Comparison of ENCODE assay signal across 11 cellular contexts in the genomic region with DNA sequence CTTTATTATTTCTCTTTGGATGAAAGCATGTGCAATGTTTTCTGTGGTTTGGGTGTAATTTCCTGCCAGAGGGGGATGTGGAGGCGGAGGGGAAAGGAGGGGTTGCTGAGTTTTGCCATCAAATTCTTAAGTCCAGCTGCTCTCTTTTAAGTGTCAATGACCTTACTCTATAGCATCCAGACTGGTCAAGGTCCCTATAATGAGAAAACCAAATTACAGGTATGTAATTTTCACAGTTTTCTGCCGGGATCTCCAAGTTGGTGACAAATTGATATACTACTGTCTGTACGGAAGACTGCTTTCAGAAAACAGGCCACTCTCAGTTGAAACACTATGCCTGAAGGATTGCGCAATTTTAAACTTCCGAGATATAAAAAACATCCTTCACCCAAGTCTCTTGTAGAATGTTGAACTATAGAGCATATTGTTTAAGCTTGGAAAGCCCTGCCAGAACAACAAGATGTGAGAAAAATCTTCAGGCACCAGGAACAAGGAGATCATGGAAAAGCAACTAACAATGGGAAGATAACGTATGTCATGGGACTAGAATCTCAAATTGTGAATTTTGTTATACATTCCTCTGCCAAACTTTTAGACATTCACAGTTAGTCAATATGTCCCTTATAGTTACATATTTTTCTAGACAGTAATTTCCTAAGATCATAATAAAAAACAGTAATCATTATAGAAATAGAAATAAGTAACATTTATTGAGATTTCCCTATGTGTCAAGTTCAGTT.
DNase-seq lines count a peak whose midpoint lies in the region; ATAC-seq and TF ChIP-seq lines count a peak whose summit lies in the region.
"Had no signal": no experiment of that assay in that cellular context is flagged by ENCODE, and none has a peak within 500 bp of the region (broad histone marks: within the 10 kb centered on the region; RNA-seq: fewer than 3 reads in every experiment).

No MANE protein-coding gene starts in this region.

- ATAC-seq in activated CD8-positive, alpha-beta memory T cell treated with anti-CD3 and anti-CD28 coated beads, Interleukin-2, amount 10 ng/mL, durations not matched to agents 7 days and 5 days: peak; percentile 68
- peak; percentile 79 for ATAC-seq in stimulated activated effector memory CD8-positive, alpha-beta T cell treated with anti-CD3 and anti-CD28 coated beads, Interleukin-12 subunit alpha, Interleukin-12 subunit beta, amount 100 ng/mL, for 72 hours

- WGBS in SK-N-SH (ENCODE audit: low lambda C conversion rate): 53% methylated on average over 6 of the region's 6 CpGs

- H3K27me3 Mint-ChIP-seq in activated CD8-positive, alpha-beta memory T cell treated with anti-CD3 and anti-CD28 coated beads, Interleukin-2, amount 10 ng/mL, durations not matched to agents 7 days and 5 days: no peaks in the 10 kb centered on the region
- peaks cover 2% of the 10 kb centered on the region; the same call in 1 of the 2 replicates for H3K27me3 Mint-ChIP-seq in HFFc6 (ENCODE audit: insufficient read depth)

- H3K27ac Mint-ChIP-seq in activated CD8-positive, alpha-beta memory T cell treated with anti-CD3 and anti-CD28 coated beads, Interleukin-2, amount 10 ng/mL, durations not matched to agents 7 days and 5 days: peak overlapping the region; percentile 89
- H3K27ac Mint-ChIP-seq in stimulated activated effector memory CD8-positive, alpha-beta T cell treated with anti-CD3 and anti-CD28 coated beads, Interleukin-12 subunit alpha, Interleukin-12 subunit beta, amount 100 ng/mL, for 72 hours: peak overlapping the region; percentile 98
- no peak overlapping the region for H3K27ac Mint-ChIP-seq in HFFc6

- H3K9ac ChIP-seq in SK-N-SH: no peak overlapping the region

- no peaks in the 10 kb centered on the region for H3K4me1 ChIP-seq in SK-N-SH (ENCODE audit: control insufficient read depth in 1 of 2, insufficient read depth in 2 of 2, low read depth in 1 of 2, low read length in 1 of 2)

- H3K27me3 ChIP-seq in SK-N-SH (ENCODE audit: insufficient read depth): no peaks in the 10 kb centered on the region

- POLR2A ChIA-PET in SK-N-SH (lab: Yijun Ruan, JAX): no interaction called here

- TF ChIP-seq CTCF in epithelial cell of esophagus (IDR thresholded peaks at IDR 0.05; ENCODE audit: insufficient read depth, low read depth, low read length, missing control alignments): no peak
- no peak for TF ChIP-seq CTCF in HFFc6 (IDR thresholded peaks at IDR 0.05)
- no peak for TF ChIP-seq CTCF in SK-N-SH (IDR thresholded peaks at IDR 0.05)

- peaks cover 22% of the 10 kb centered on the region for H3K36me3 Mint-ChIP-seq in activated CD8-positive, alpha-beta memory T cell treated with anti-CD3 and anti-CD28 coated beads, Interleukin-2, amount 10 ng/mL, durations not matched to agents 7 days and 5 days
- H3K36me3 Mint-ChIP-seq in stimulated activated effector memory CD8-positive, alpha-beta T cell treated with anti-CD3 and anti-CD28 coated beads, Interleukin-12 subunit alpha, Interleukin-12 subunit beta, amount 100 ng/mL, for 72 hours: no peaks in the 10 kb centered on the region
- no peaks in the 10 kb centered on the region; the same call in 1 of the 2 replicates for H3K36me3 Mint-ChIP-seq in HFFc6 (ENCODE audit: low read depth)

- no peaks in the 10 kb centered on the region for H3F3A ChIP-seq in SK-N-SH (replicated peaks; ENCODE audit: insufficient read depth)

- peak overlapping the region; percentile 60 for H3K4me3 Mint-ChIP-seq in activated CD8-positive, alpha-beta memory T cell treated with anti-CD3 and anti-CD28 coated beads, Interleukin-2, amount 10 ng/mL, durations not matched to agents 7 days and 5 days
- H3K4me3 Mint-ChIP-seq in stimulated activated effector memory CD8-positive, alpha-beta T cell treated with anti-CD3 and anti-CD28 coated beads, Interleukin-12 subunit alpha, Interleukin-12 subunit beta, amount 100 ng/mL, for 72 hours: peak overlapping the region; percentile 59
- H3K4me3 Mint-ChIP-seq in HFFc6: no peak overlapping the region

- TF ChIP-seq RAD21 in SK-N-SH (IDR thresholded peaks at IDR 0.05; ENCODE audit: low read length): no peak

- H3K36me3 ChIP-seq in SK-N-SH (replicated peaks in 1 of 2; ENCODE audit: control insufficient read depth in 1 of 2, insufficient read depth in 2 of 2, low read length in 1 of 2): no peaks in the 10 kb centered on the region

- no peaks in the 10 kb centered on the region for H3K79me2 ChIP-seq in SK-N-SH (ENCODE audit: insufficient read depth)

- H2AFZ ChIP-seq in SK-N-SH (ENCODE audit: low read depth): no peak overlapping the region

- no peaks in the 10 kb centered on the region for H3K9me3 Mint-ChIP-seq in activated CD8-positive, alpha-beta memory T cell treated with anti-CD3 and anti-CD28 coated beads, Interleukin-2, amount 10 ng/mL, durations not matched to agents 7 days and 5 days (ENCODE audit: low read depth)
- no peaks in the 10 kb centered on the region for H3K9me3 Mint-ChIP-seq in stimulated activated effector memory CD8-positive, alpha-beta T cell treated with anti-CD3 and anti-CD28 coated beads, Interleukin-12 subunit alpha, Interleukin-12 subunit beta, amount 100 ng/mL, for 72 hours
- peaks cover 29% of the 10 kb centered on the region for H3K9me3 Mint-ChIP-seq in HFFc6

- no peaks in the 10 kb centered on the region for H3K9me2 ChIP-seq in SK-N-SH

- no peaks in the 10 kb centered on the region for H3K9me3 ChIP-seq in SK-N-SH

- peaks cover 69% of the 10 kb centered on the region for H3K4me1 Mint-ChIP-seq in activated CD8-positive, alpha-beta memory T cell treated with anti-CD3 and anti-CD28 coated beads, Interleukin-2, amount 10 ng/mL, durations not matched to agents 7 days and 5 days
- H3K4me1 Mint-ChIP-seq in stimulated activated effector memory CD8-positive, alpha-beta T cell treated with anti-CD3 and anti-CD28 coated beads, Interleukin-12 subunit alpha, Interleukin-12 subunit beta, amount 100 ng/mL, for 72 hours: peaks cover 51% of the 10 kb centered on the region
- H3K4me1 Mint-ChIP-seq in HFFc6 (ENCODE audit: low read depth): no peaks in the 10 kb centered on the region

- no peaks in the 10 kb centered on the region for H4K20me1 ChIP-seq in SK-N-SH (ENCODE audit: insufficient read depth)

- TF ChIP-seq EP300 in SK-N-SH (IDR thresholded peaks at IDR 0.05; ENCODE audit: borderline replicate concordance in 1 of 2, low read depth in 1 of 2, low read length in 1 of 2): no peak

- no peak overlapping the region for H3K27ac ChIP-seq in SK-N-SH (ENCODE audit: low read depth in 2 of 2, low read length in 1 of 2)

- H3K4me2 ChIP-seq in SK-N-SH: no peak overlapping the region

- H3K4me3 ChIP-seq in epithelial cell of esophagus (ENCODE audit: low read length) (no peak overlapping the region), SK-N-SH (ENCODE audit: low read depth in 2 of 2, low read length in 1 of 2) (no peak overlapping the region)
- H3K4me3 ChIP-seq: lung had no signal

- CTCF ChIA-PET in activated CD8-positive, alpha-beta memory T cell treated with anti-CD3 and anti-CD28 coated beads, Interleukin-2, amount 10 ng/mL, durations not matched to agents 7 days and 5 days (lab: Charles Lee): interaction anchor here (0.7 to 4.5 kb wide), 7 partner anchors 9 to 51 kb away, joined by 3 to 30 read pairs (median 4); no protein-coding TSS in a partner anchor
- CTCF ChIA-PET in SK-N-SH (lab: Yijun Ruan, JAX): no interaction called here

- DNase-seq in activated CD8-positive, alpha-beta memory T cell treated with anti-CD3 and anti-CD28 coated beads, Interleukin-2, amount 10 ng/mL, durations not matched to agents 7 days and 5 days: peak; percentile 63
- no peak for DNase-seq in activated CD8-positive, alpha-beta memory T cell treated with anti-CD3 and anti-CD28 coated beads for 24 hours
- peak; percentile 56 for DNase-seq in activated CD4-positive, alpha-beta T cell treated with anti-CD3 and anti-CD28 coated beads for 48 hours
- DNase-seq in epithelial cell of esophagus (ENCODE audit: low read depth) (peak; percentile 7), HFFc6 (no peak), SK-N-SH (no peak), NCI-H2081 (lab: John Stamatoyannopoulos, UW) (no peak)
- DNase-seq in stimulated activated effector memory CD8-positive, alpha-beta T cell treated with anti-CD3 and anti-CD28 coated beads, Interleukin-12 subunit alpha, Interleukin-12 subunit beta, amount 100 ng/mL, for 72 hours (ENCODE audit: low spot score in 2 of 2): no peak
- DNase-seq: NCI-H748 treated with DMSO at 0.1 percent for 48 hours, retina had no signal

TF ChIP-seq in SK-N-SH, 30 proteins besides CTCF, POLR2A, EP300 and RAD21 (continues in another document):
- TF ChIP-seq, protein P1, sequence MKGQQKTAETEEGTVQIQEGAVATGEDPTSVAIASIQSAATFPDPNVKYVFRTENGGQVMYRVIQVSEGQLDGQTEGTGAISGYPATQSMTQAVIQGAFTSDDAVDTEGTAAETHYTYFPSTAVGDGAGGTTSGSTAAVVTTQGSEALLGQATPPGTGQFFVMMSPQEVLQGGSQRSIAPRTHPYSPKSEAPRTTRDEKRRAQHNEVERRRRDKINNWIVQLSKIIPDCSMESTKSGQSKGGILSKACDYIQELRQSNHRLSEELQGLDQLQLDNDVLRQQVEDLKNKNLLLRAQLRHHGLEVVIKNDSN (IDR thresholded peaks at IDR 0.05; ENCODE audit: borderline replicate concordance, low read depth): no peak
- TF ChIP-seq SMC3 (IDR thresholded peaks at IDR 0.05; ENCODE audit: low read depth, low read length) (no peak), RFX5 (IDR thresholded peaks at IDR 0.05; ENCODE audit: low read length) (no peak), FOSL2 (IDR thresholded peaks at IDR 0.05; ENCODE audit: borderline replicate concordance, low read depth) (no peak), MEF2A (IDR thresholded peaks at IDR 0.05; ENCODE audit: borderline replicate concordance, low read depth) (no peak), GATA2 (CRISPR knock-in tag; IDR thresholded peaks at IDR 0.05) (no peak), RCOR1 (IDR thresholded peaks at IDR 0.05; ENCODE audit: low read length) (no peak), SIN3A (IDR thresholded peaks at IDR 0.05; ENCODE audit: borderline replicate concordance, low read depth, low read length) (no peak), USF2 (IDR thresholded peaks at IDR 0.05; ENCODE audit: borderline replicate concordance, low read depth, low read length) (no peak), EZH2phosphoT487 (IDR thresholded peaks at IDR 0.05; ENCODE audit: borderline replicate concordance, low read depth) (no peak), GABPA (IDR thresholded peaks at IDR 0.05; ENCODE audit: low read depth) (no peak), CHD2 (IDR thresholded peaks at IDR 0.05; ENCODE audit: low read length, partially characterized antibody) (no peak), JUND (IDR thresholded peaks at IDR 0.05) (no peak), TAF1 (IDR thresholded peaks at IDR 0.05; ENCODE audit: borderline replicate concordance, low read depth, low read length) (no peak)

Comparison
In these comparisons a context has a peak if more than half of its experiments do, and no peak if none do; other contexts are left out.
1. DNase-seq: peak in activated CD8-positive, alpha-beta memory T cell treated with anti-CD3 and anti-CD28 coated beads, Interleukin-2, amount 10 ng/mL, durations not matched to agents 7 days and 5 days (single experiment), activated CD4-positive, alpha-beta T cell treated with anti-CD3 and anti-CD28 coated beads for 48 hours (single experiment) and epithelial cell of esophagus (single experiment); none in activated CD8-positive, alpha-beta memory T cell treated with anti-CD3 and anti-CD28 coated beads for 24 hours (single experiment), stimulated activated effector memory CD8-positive, alpha-beta T cell treated with anti-CD3 and anti-CD28 coated beads, Interleukin-12 subunit alpha, Interleukin-12 subunit beta, amount 100 ng/mL, for 72 hours (0 of 2), HFFc6 (single experiment), SK-N-SH (single experiment) and NCI-H2081 (0 of 2).